In genomic region chr10:63703740-63704345, GRCh38 we compare ENCODE assay signal across 12 cellular contexts.
DNase-seq lines count a peak whose midpoint lies in the region; ATAC-seq and TF ChIP-seq lines count a peak whose summit lies in the region.
"Had no signal": no experiment of that assay in that cellular context is flagged by ENCODE, and none has a peak within 500 bp of the region (broad histone marks: within the 10 kb centered on the region; RNA-seq: fewer than 3 reads in every experiment).

No MANE protein-coding gene starts in this region.

- no peak for TF ChIP-seq POLR2A in right lobe of liver (IDR thresholded peaks at IDR 0.05)

- H2AFZ ChIP-seq in OCI-LY3 (ENCODE audit: low read depth, low read length): no peak overlapping the region

- TF ChIP-seq CTCF in C4-2B (conservative IDR thresholded peaks at IDR 0.05): no peak
- TF ChIP-seq CTCF in HEK293 (tag by site-specific recombination; IDR thresholded peaks at IDR 0.05): no peak
- TF ChIP-seq CTCF in OCI-LY3 (IDR thresholded peaks at IDR 0.05; ENCODE audit: low read depth, low read length): no peak
- no peak for TF ChIP-seq CTCF in right lobe of liver (IDR thresholded peaks at IDR 0.05)

- H3K36me3 Mint-ChIP-seq in activated T-cell treated with anti-CD3 and anti-CD28 coated beads, Interleukin-2, amount 50 U/mL, for 72 hours (ENCODE audit: insufficient read depth in 2 of 2): no peaks in the 10 kb centered on the region

- intact Hi-C loops in right lobe of liver (cut with DNase I): no loop called here

- peaks cover 18% of the 10 kb centered on the region for H3K4me1 ChIP-seq in HEK293 (ENCODE audit: control insufficient read depth, insufficient read depth, low read length)
- peaks cover 55% of the 10 kb centered on the region for H3K4me1 ChIP-seq in OCI-LY3 (ENCODE audit: low read length)
- peaks cover 0 to 48% (median 22%) of the 10 kb centered on the region in 4 donors for H3K4me1 ChIP-seq in right lobe of liver

- no peaks in the 10 kb centered on the region for H3K36me3 ChIP-seq in HEK293 (ENCODE audit: control insufficient read depth in 2 of 2, insufficient read depth in 1 of 2, low read length in 2 of 2)
- no peaks in the 10 kb centered on the region for H3K36me3 ChIP-seq in OCI-LY3 (replicated peaks; ENCODE audit: low read depth, low read length)
- H3K36me3 ChIP-seq in right lobe of liver: no peaks in the 10 kb centered on the region
- H3K36me3 ChIP-seq: SJCRH30, upper lobe of right lung had no signal

- CTCF ChIA-PET in HEK293 (lab: Yijun Ruan, JAX): interaction anchor here (0.6 kb wide), 2 partner anchors 17 to 71 kb away, joined by 3 read pairs; no protein-coding TSS in a partner anchor

- DNase-seq in right lobe of liver (peak; percentile 38 to 77 (median 67)), C1 segment of cervical spinal cord (lab: John Stamatoyannopoulos, UW) (no peak)
- no peak for DNase-seq in activated CD8-positive, alpha-beta memory T cell treated with anti-CD3 and anti-CD28 coated beads for 24 hours
- DNase-seq in activated T-cell treated with anti-CD3 and anti-CD28 coated beads, Interleukin-2, amount 50 U/mL, for 72 hours: no peak
- DNase-seq: activated naive CD4-positive, alpha-beta T cell treated with Interleukin-2 at 50 U/mL for 16 hours; NCI-H526 treated with DMSO at 0.1 percent for 48 hours; SJCRH30; upper lobe of right lung had no signal

- H3K79me2 ChIP-seq in OCI-LY3 (ENCODE audit: low read length): no peaks in the 10 kb centered on the region

- H3K9me3 ChIP-seq in HEK293 (ENCODE audit: control insufficient read depth, insufficient read depth, low read depth, low read length) (no peaks in the 10 kb centered on the region), OCI-LY3 (ENCODE audit: insufficient read depth, low read length) (no peaks in the 10 kb centered on the region), right lobe of liver (no peaks in the 10 kb centered on the region)
- H3K9me3 ChIP-seq: SJCRH30, upper lobe of right lung had no signal

- H3K27me3 ChIP-seq in OCI-LY3 (ENCODE audit: low read depth, low read length) (peaks cover 6% of the 10 kb centered on the region; the same call in 1 of the 2 replicates), right lobe of liver (no peaks in the 10 kb centered on the region)
- H3K27me3 ChIP-seq: SJCRH30, upper lobe of right lung had no signal

- H3K27ac Mint-ChIP-seq in activated T-cell treated with anti-CD3 and anti-CD28 coated beads, Interleukin-2, amount 50 U/mL, for 72 hours: no peak overlapping the region

- ATAC-seq in right lobe of liver (peak; percentile 5 to 64 (median 54)), GM18858 (IDR thresholded peaks at IDR 0.05; ENCODE audit: unreplicated experiment) (no peak)
- no peak for ATAC-seq in activated T-cell treated with anti-CD3 and anti-CD28 coated beads, Interleukin-2, amount 50 U/mL, for 72 hours (replicated peaks in 1 of 2)

- H3K4me1 Mint-ChIP-seq in activated T-cell treated with anti-CD3 and anti-CD28 coated beads, Interleukin-2, amount 50 U/mL, for 72 hours (ENCODE audit: low read depth): peaks cover 41% of the 10 kb centered on the region

- peak overlapping the region; percentile 34; the same call in 1 of the 2 replicates for H3K9ac ChIP-seq in OCI-LY3 (ENCODE audit: low read length)

- POLR2A ChIA-PET in HEK293 (lab: Yijun Ruan, JAX): interaction anchor here (1.4 kb wide), 1 partner anchor 32 kb away, joined by 3 read pairs; no protein-coding TSS in a partner anchor

- peak overlapping the region; percentile 96 for H3K4me2 ChIP-seq in OCI-LY3 (ENCODE audit: low read length)

- peaks cover 12% of the 10 kb centered on the region for H3K27me3 Mint-ChIP-seq in activated T-cell treated with anti-CD3 and anti-CD28 coated beads, Interleukin-2, amount 50 U/mL, for 72 hours (ENCODE audit: low read depth)

- WGBS in right lobe of liver (ENCODE audit: insufficient coverage, low coverage, low lambda C conversion rate, missing lambda C conversion rate): 35% methylated on average over 4 of the region's 6 CpGs

- no peak overlapping the region for H3K4me3 Mint-ChIP-seq in activated T-cell treated with anti-CD3 and anti-CD28 coated beads, Interleukin-2, amount 50 U/mL, for 72 hours

- H3K9me3 Mint-ChIP-seq in activated T-cell treated with anti-CD3 and anti-CD28 coated beads, Interleukin-2, amount 50 U/mL, for 72 hours: no peaks in the 10 kb centered on the region

- H3K4me3 ChIP-seq in HEK293 (ENCODE audit: low read depth, low read length): no peak overlapping the region
- peak overlapping the region; percentile 63 for H3K4me3 ChIP-seq in OCI-LY3 (ENCODE audit: low read length)
- no peak overlapping the region for H3K4me3 ChIP-seq in right lobe of liver
- H3K4me3 ChIP-seq: SJCRH30, upper lobe of right lung had no signal

- no peaks in the 10 kb centered on the region for H4K20me1 ChIP-seq in OCI-LY3 (ENCODE audit: insufficient read depth, low read length)

- H3K27ac ChIP-seq in C4-2B: peak overlapping the region; percentile 91
- no peak overlapping the region; the same call in 1 of the 2 replicates for H3K27ac ChIP-seq in HEK293 (ENCODE audit: extremely low read depth, low read depth, low read length)
- H3K27ac ChIP-seq in OCI-LY3 (ENCODE audit: low read length): peak overlapping the region; percentile 76
- H3K27ac ChIP-seq in right lobe of liver: peak overlapping the region in 2 of 3 donors; percentile 20 to 24
- H3K27ac ChIP-seq: SJCRH30, upper lobe of right lung had no signal

TF ChIP-seq in HEK293, 187 proteins besides CTCF, POLR2A, EP300 and RAD21:
- TF ChIP-seq SCRT2 (tag by site-specific recombination; IDR thresholded peaks at IDR 0.05): peak; percentile 81
- TF ChIP-seq TCF7L2 (IDR thresholded peaks at IDR 0.05; ENCODE audit: borderline replicate concordance, low read depth, low read length): no peak

Comparison
In these comparisons a context has a peak if more than half of its experiments do, and no peak if none do; other contexts are left out.
1. ATAC-seq: peak in right lobe of liver (4 of 4); none in GM18858 (single experiment) and activated T-cell treated with anti-CD3 and anti-CD28 coated beads, Interleukin-2, amount 50 U/mL, for 72 hours (0 of 2).
2. DNase-seq: peak in right lobe of liver (3 of 3); none in C1 segment of cervical spinal cord (0 of 14), activated CD8-positive, alpha-beta memory T cell treated with anti-CD3 and anti-CD28 coated beads for 24 hours (single experiment) and activated T-cell treated with anti-CD3 and anti-CD28 coated beads, Interleukin-2, amount 50 U/mL, for 72 hours (0 of 2).